12 cellular contexts compared by ENCODE assay signal in the genomic region with DNA sequence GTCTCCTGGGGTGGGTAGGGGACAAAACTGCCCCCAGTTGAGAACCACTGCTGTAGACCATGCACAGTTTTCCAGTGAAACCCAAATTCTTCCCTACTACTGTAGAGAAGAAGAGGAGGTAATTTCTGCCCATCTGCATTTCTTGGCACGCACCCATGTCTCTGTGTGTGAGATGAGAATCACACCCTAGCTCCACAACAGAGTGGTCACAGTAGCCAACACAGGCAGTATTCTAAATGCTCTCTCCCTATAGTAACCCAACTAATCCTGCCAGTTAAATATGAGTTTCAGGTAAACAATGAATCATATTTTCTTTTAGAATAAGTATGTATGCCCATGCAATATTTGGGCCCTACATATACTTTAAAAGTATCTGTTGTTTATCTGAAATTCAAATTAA. TPM values are rescaled to one million over a fixed set of nuclear protein-coding genes. Genes with fewer than 3 reads are reported as not detected.
DNase-seq lines count a peak whose midpoint lies in the region; ATAC-seq and TF ChIP-seq lines count a peak whose summit lies in the region.
"Had no signal": no experiment of that assay in that cellular context is flagged by ENCODE, and none has a peak within 500 bp of the region (broad histone marks: within the 10 kb centered on the region; RNA-seq: fewer than 3 reads in every experiment).

No MANE protein-coding gene starts in this region.

- H3K4me3 Mint-ChIP-seq in HFFc6 (peak overlapping the region; percentile 59; the same call in 1 of the 2 replicates), mesothelial cell of epicardium (peak overlapping the region; percentile 52)

- no peaks in the 10 kb centered on the region for H3K9me3 ChIP-seq in mammary epithelial cell (replicated peaks; ENCODE audit: insufficient read depth, low read length)

- intact Hi-C loops in mammary epithelial cell (cut with micrococcal nuclease) = no loop called here

- no peaks in the 10 kb centered on the region for H4K20me1 ChIP-seq in mammary epithelial cell (ENCODE audit: insufficient read depth, low read length)

- CTCF ChIA-PET in mammary epithelial cell (lab: Charles Lee; ENCODE audit: low non-redundant PET) = interaction anchor here (0.7 kb wide), 1 partner anchor 10 kb away, joined by 3 read pairs; no protein-coding TSS in a partner anchor

- no peaks in the 10 kb centered on the region for H3K36me3 ChIP-seq in mammary epithelial cell (ENCODE audit: insufficient read depth, low read length)

- H3K9ac ChIP-seq in mammary epithelial cell (ENCODE audit: insufficient read depth, low read length) = no peak overlapping the region

- 100% methylated on average over 1 of the region's 1 CpG for WGBS in mammary epithelial cell (ENCODE audit: low coverage, missing lambda C conversion rate)

- peaks cover 10% of the 10 kb centered on the region for H3K27me3 Mint-ChIP-seq in HFFc6 (ENCODE audit: insufficient read depth)
- no peaks in the 10 kb centered on the region for H3K27me3 Mint-ChIP-seq in mesothelial cell of epicardium (ENCODE audit: low read depth)

- no TSS peak for BruUV-seq in mammary epithelial cell (replicated peaks; lab: Mats Ljungman, UMichigan)

- TF ChIP-seq CTCF in HFFc6 (IDR thresholded peaks at IDR 0.05) (no peak), mammary epithelial cell (conservative IDR thresholded peaks at IDR 0.05 in 1 of 2, IDR thresholded peaks at IDR 0.05 in 1 of 2; ENCODE audit: extremely low read depth in 1 of 2, insufficient read depth in 1 of 2, low read depth in 1 of 2, low read length in 2 of 2) (no peak), mesothelial cell of epicardium (IDR thresholded peaks at IDR 0.05; ENCODE audit: unreplicated experiment) (no peak)

- DNase-seq in DMS153 (lab: John Stamatoyannopoulos, UW) (peak; percentile 22), DMS153 treated with DMSO at 0.1 percent for 48 hours (lab: John Stamatoyannopoulos, UW; ENCODE audit: unreplicated experiment) (no peak), HFFc6 (no peak), mammary epithelial cell (peak; percentile 50), mesothelial cell of epicardium (ENCODE audit: low spot score in 2 of 2, unreplicated experiment in 2 of 2) (no peak), NCI-H1105 (lab: John Stamatoyannopoulos, UW) (no peak), hippocampal formation (lab: John Stamatoyannopoulos, UW) (no peak)
- DNase-seq: NCI-H524 had no signal

- in situ Hi-C loops in mammary epithelial cell (cut with MboI; ENCODE audit: low sequenced_read_pairs in 2 of 2) = no loop called here

- ATAC-seq in GM19463 (IDR thresholded peaks at IDR 0.05; ENCODE audit: unreplicated experiment) = no peak
- ATAC-seq: sciatic nerve had no signal

- H3K36me3 Mint-ChIP-seq in HFFc6 (ENCODE audit: low read depth) (peaks cover 27% of the 10 kb centered on the region), mesothelial cell of epicardium (no peaks in the 10 kb centered on the region)

- H3K4me3 ChIP-seq in mammary epithelial cell (replicated peaks in 1 of 3; ENCODE audit: insufficient read depth in 1 of 3, low read depth in 2 of 3, low read length in 3 of 3) = no peak overlapping the region

- H2AFZ ChIP-seq in mammary epithelial cell (ENCODE audit: low read depth, low read length) = no peak overlapping the region

- H3K4me1 ChIP-seq in mammary epithelial cell (ENCODE audit: insufficient read depth, low read length) = peaks cover 63% of the 10 kb centered on the region

- H3K79me2 ChIP-seq in mammary epithelial cell (ENCODE audit: insufficient read depth, low read length) = peaks cover 46% of the 10 kb centered on the region

- no peaks in the 10 kb centered on the region for H3K27me3 ChIP-seq in mammary epithelial cell (ENCODE audit: insufficient read depth, low read length)

- H3K27ac ChIP-seq in mammary epithelial cell (ENCODE audit: insufficient read depth, low read depth, low read length) = no peak overlapping the region
- H3K27ac ChIP-seq: 22Rv1 had no signal

- peaks cover 76% of the 10 kb centered on the region for H3K4me1 Mint-ChIP-seq in HFFc6 (ENCODE audit: low read depth)
- peaks cover 50% of the 10 kb centered on the region for H3K4me1 Mint-ChIP-seq in mesothelial cell of epicardium

- H3K27ac Mint-ChIP-seq in HFFc6 (peak overlapping the region; percentile 68), mesothelial cell of epicardium (peak overlapping the region; percentile 37)

- H3K4me2 ChIP-seq in mammary epithelial cell (ENCODE audit: insufficient read depth, low read depth, low read length) = no peak overlapping the region

- H3K9me3 Mint-ChIP-seq in HFFc6 (no peaks in the 10 kb centered on the region), mesothelial cell of epicardium (no peaks in the 10 kb centered on the region)

- dilution Hi-C loops in mammary epithelial cell (cut with HindIII; ENCODE audit: low sequenced_read_pairs) = no loop called here

RNA-seq across cellular contexts. Expression of gene CAPN2, which starts 1.2 kb away (rescaled TPM):
- total RNA-seq in HFFc6 (2021; fragmentation: NEBNext Ultra II Directional; extraction: Animal tissue kit (Norgen Biotek cat#: 25700)) = 100 to 1,000 TPM; 380 to 424 (median 413) TPM
- total RNA-seq in mammary epithelial cell (100 to 1,000 TPM; 270 to 454 TPM), mesothelial cell of epicardium (136 to 151 TPM (median 146 TPM) in 3 replicates)
- 234 TPM for polyA plus RNA-seq in mammary epithelial cell
- 517 TPM for polyA minus RNA-seq in mammary epithelial cell

RNA-seq across cellular contexts. Expression of gene CAPN8, which starts 45.7 kb away (rescaled TPM):
- total RNA-seq in HFFc6 (2021; fragmentation: NEBNext Ultra II Directional; extraction: Animal tissue kit (Norgen Biotek cat#: 25700)) = not detected
- 1 to 10 TPM; 5.2 to 9.5 TPM for total RNA-seq in mammary epithelial cell
- 4.5 TPM for polyA plus RNA-seq in mammary epithelial cell
- polyA minus RNA-seq in mammary epithelial cell = 0.78 TPM
- 0.40 to 0.63 TPM in 2 of 3 replicates, not detected in the other for total RNA-seq in mesothelial cell of epicardium
- total RNA-seq: endothelial cell of umbilical vein, sciatic nerve had no signal
- polyA plus RNA-seq: endothelial cell of umbilical vein had no signal

Comparison
In these comparisons a context has a peak if more than half of its experiments do, and no peak if none do; other contexts are left out.
1. DNase-seq: peak in DMS153 (single experiment) and mammary epithelial cell (single experiment); none in DMS153 treated with DMSO at 0.1 percent for 48 hours (single experiment), HFFc6 (single experiment), mesothelial cell of epicardium (0 of 2), NCI-H1105 (single experiment) and hippocampal formation (0 of 2).